Comparison of ENCODE assay signal across 8 cellular contexts in the genomic region with DNA sequence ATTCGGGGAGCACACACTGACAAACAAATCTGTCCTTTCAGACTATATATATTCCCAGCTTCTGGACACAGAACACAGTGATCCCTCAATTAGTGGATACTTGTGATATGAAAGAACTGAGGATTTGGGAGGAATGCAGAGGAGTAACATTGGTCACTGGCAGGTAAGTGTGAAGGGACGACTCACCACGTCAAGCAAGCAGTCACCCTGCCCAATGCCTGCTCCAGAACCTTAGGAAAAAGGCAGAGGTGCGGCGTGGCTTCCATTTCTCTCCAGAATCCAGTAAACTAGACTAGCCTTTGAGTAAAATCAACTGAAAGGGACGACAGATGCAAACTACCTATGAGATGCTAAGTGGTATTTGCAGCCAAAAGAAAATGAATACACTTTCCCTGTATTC. TPM values are rescaled to one million over a fixed set of nuclear protein-coding genes. Genes with fewer than 3 reads are reported as not detected.
DNase-seq lines count a peak whose midpoint lies in the region; ATAC-seq, FAIRE-seq and TF ChIP-seq lines count a peak whose summit lies in the region.

No MANE protein-coding gene starts in this region.

- no peak for ATAC-seq in activated CD8-positive, alpha-beta T cell treated with anti-CD3 and anti-CD28 coated beads for 36 hours
- ATAC-seq in stimulated activated memory B cell treated with anti-CD40 and anti-IgM and Interleukin-4, amounts not matched to agents 10 μg/mL and 1 μg/mL and 100 μg/mL, for 72 hours, result no peak
- ATAC-seq in GM21825 (IDR thresholded peaks at IDR 0.05; ENCODE audit: unreplicated experiment), result no peak
- ATAC-seq in HG03460 (IDR thresholded peaks at IDR 0.05; ENCODE audit: unreplicated experiment), result no peak

- peak overlapping the region; percentile 73 for H3K4me3 ChIP-seq in iPS-11a (ENCODE audit: low read depth, low read length)

- intact Hi-C loops in activated CD8-positive, alpha-beta T cell treated with anti-CD3 and anti-CD28 coated beads for 36 hours (cut with micrococcal nuclease), result no loop called here

- peak overlapping the region; percentile 95 for H3K4me3 Mint-ChIP-seq in HFFc6
- peak overlapping the region; percentile 97 for H3K4me3 Mint-ChIP-seq in activated CD8-positive, alpha-beta T cell treated with anti-CD3 and anti-CD28 coated beads for 36 hours
- peak overlapping the region; percentile 95 for H3K4me3 Mint-ChIP-seq in stimulated activated memory B cell treated with anti-CD40 and anti-IgM and Interleukin-4, amounts not matched to agents 10 μg/mL and 1 μg/mL and 100 μg/mL, for 72 hours

- POLR2A ChIA-PET in activated CD8-positive, alpha-beta T cell treated with anti-CD3 and anti-CD28 coated beads for 36 hours (lab: Charles Lee), result no interaction called here

- TF ChIP-seq POLR2A in GM12891 (IDR thresholded peaks at IDR 0.05; ENCODE audit: low read depth, low read length), result no peak

- H3K9me3 Mint-ChIP-seq in HFFc6, result no peaks in the 10 kb centered on the region; the same call in 1 of the 2 replicates
- H3K9me3 Mint-ChIP-seq in activated CD8-positive, alpha-beta T cell treated with anti-CD3 and anti-CD28 coated beads for 36 hours, result no peaks in the 10 kb centered on the region
- no peaks in the 10 kb centered on the region for H3K9me3 Mint-ChIP-seq in stimulated activated memory B cell treated with anti-CD40 and anti-IgM and Interleukin-4, amounts not matched to agents 10 μg/mL and 1 μg/mL and 100 μg/mL, for 72 hours

- DNase-seq in HFFc6 (no peak), NCI-H510A (lab: John Stamatoyannopoulos, UW) (no peak), GM12891 (ENCODE audit: insufficient read length, low spot score) (no peak)
- no peak for DNase-seq in activated CD8-positive, alpha-beta T cell treated with anti-CD3 and anti-CD28 coated beads for 36 hours

- H3K4me1 Mint-ChIP-seq in HFFc6 (ENCODE audit: low read depth), result peaks cover 39% of the 10 kb centered on the region
- peaks cover 42% of the 10 kb centered on the region for H3K4me1 Mint-ChIP-seq in activated CD8-positive, alpha-beta T cell treated with anti-CD3 and anti-CD28 coated beads for 36 hours (ENCODE audit: low read depth)
- peaks cover 35% of the 10 kb centered on the region for H3K4me1 Mint-ChIP-seq in stimulated activated memory B cell treated with anti-CD40 and anti-IgM and Interleukin-4, amounts not matched to agents 10 μg/mL and 1 μg/mL and 100 μg/mL, for 72 hours

- TF ChIP-seq CTCF in HFFc6 (IDR thresholded peaks at IDR 0.05), result no peak
- TF ChIP-seq CTCF in activated CD8-positive, alpha-beta T cell treated with anti-CD3 and anti-CD28 coated beads for 36 hours (IDR thresholded peaks at IDR 0.05), result no peak

- H3K27me3 Mint-ChIP-seq in HFFc6 (ENCODE audit: insufficient read depth), result peaks cover 2% of the 10 kb centered on the region; the same call in 1 of the 2 replicates
- H3K27me3 Mint-ChIP-seq in activated CD8-positive, alpha-beta T cell treated with anti-CD3 and anti-CD28 coated beads for 36 hours, result no peaks in the 10 kb centered on the region
- no peaks in the 10 kb centered on the region for H3K27me3 Mint-ChIP-seq in stimulated activated memory B cell treated with anti-CD40 and anti-IgM and Interleukin-4, amounts not matched to agents 10 μg/mL and 1 μg/mL and 100 μg/mL, for 72 hours

- CTCF ChIA-PET in activated CD8-positive, alpha-beta T cell treated with anti-CD3 and anti-CD28 coated beads for 36 hours (lab: Charles Lee), result interaction anchor here (1.9 kb wide), 1 partner anchor 10 kb away, joined by 34 read pairs; no protein-coding TSS in a partner anchor

- no peak for FAIRE-seq in GM12891 (lab: Jason Lieb, UNC)

- H3K36me3 Mint-ChIP-seq in HFFc6 (ENCODE audit: low read depth), result no peaks in the 10 kb centered on the region
- H3K36me3 Mint-ChIP-seq in activated CD8-positive, alpha-beta T cell treated with anti-CD3 and anti-CD28 coated beads for 36 hours (ENCODE audit: low read depth), result peaks cover 6% of the 10 kb centered on the region
- peaks cover 5% of the 10 kb centered on the region for H3K36me3 Mint-ChIP-seq in stimulated activated memory B cell treated with anti-CD40 and anti-IgM and Interleukin-4, amounts not matched to agents 10 μg/mL and 1 μg/mL and 100 μg/mL, for 72 hours

- H3K27ac Mint-ChIP-seq in HFFc6, result peak overlapping the region; percentile 49
- peak overlapping the region; percentile 69 for H3K27ac Mint-ChIP-seq in activated CD8-positive, alpha-beta T cell treated with anti-CD3 and anti-CD28 coated beads for 36 hours
- H3K27ac Mint-ChIP-seq in stimulated activated memory B cell treated with anti-CD40 and anti-IgM and Interleukin-4, amounts not matched to agents 10 μg/mL and 1 μg/mL and 100 μg/mL, for 72 hours, result peak overlapping the region; percentile 85

TF ChIP-seq in GM12891, 5 proteins besides CTCF, POLR2A, EP300 and RAD21:
- TF ChIP-seq SPI1 (IDR thresholded peaks at IDR 0.05; ENCODE audit: low read depth, low read length), result no peak
- TF ChIP-seq PAX5 (IDR thresholded peaks at IDR 0.05; ENCODE audit: insufficient read depth, low read length, severe bottlenecking), result no peak
- no peak for TF ChIP-seq TAF1 (IDR thresholded peaks at IDR 0.05; ENCODE audit: low read depth, low read length)
- TF ChIP-seq POLR2AphosphoS5 (IDR thresholded peaks at IDR 0.05; ENCODE audit: low read depth, low read length), result no peak
- no peak for TF ChIP-seq POU2F2 (IDR thresholded peaks at IDR 0.05; ENCODE audit: low read depth, low read length)

RNA-seq across cellular contexts. Expression of a gene that starts 1.1 kb away (rescaled TPM):
- total RNA-seq in HFFc6 (2021; fragmentation: NEBNext Ultra II Directional; extraction: Animal tissue kit (Norgen Biotek cat#: 25700)), result 10 to 100 TPM; 13.4 to 17.2 (median 14.4) TPM
- total RNA-seq in activated CD8-positive, alpha-beta T cell treated with anti-CD3 and anti-CD28 coated beads for 36 hours, result 10 to 100 TPM; 24.5 to 25.4 TPM
- polyA plus RNA-seq in GM12891 (2012; ENCODE audit: low read depth, missing spikeins), result 7.8 TPM
